In the genomic region with DNA sequence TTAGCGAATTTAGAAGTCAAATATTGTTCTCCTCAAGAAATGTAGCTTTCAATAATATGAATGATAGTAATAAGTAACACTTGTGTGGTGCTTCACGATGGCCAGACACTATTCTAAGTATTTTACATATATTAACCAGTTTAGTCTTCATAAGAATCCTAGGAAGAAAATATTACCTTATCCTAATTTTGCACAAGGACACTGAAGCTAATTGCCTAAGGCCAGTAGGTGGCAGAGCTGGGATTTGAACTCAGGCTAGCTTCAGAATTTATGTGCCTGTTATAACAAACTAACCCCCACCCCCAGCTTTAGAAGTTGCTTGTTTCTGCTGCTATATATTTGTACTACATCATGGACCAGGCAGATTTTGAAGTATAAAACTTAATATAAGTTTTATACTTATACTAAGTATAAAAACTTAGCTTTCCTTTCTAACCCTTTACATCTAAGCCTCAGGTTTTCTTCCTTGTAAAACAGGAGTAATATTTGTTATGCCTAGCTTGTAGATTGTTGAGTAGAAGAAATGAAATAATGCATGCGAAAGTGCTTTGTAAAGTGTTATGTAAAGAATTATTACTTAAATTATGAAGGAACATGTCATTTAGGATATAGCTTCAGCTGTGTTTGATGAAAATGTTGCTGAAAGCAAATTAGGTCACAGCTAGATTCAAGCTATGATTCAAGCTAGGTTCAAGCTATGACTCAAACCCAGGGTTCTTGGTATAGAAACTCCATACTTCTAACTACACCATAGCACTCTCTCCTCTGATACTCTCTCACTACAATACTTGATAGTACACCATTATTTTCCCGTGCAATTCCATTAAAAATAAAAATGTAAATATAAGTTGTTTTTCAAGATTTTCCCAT, we compare ENCODE assay signal across 8 cellular contexts. TPM values are rescaled to one million over a fixed set of nuclear protein-coding genes. Genes with fewer than 3 reads are reported as not detected.
A peak's percentile ranks its signal among the peaks of the same experiment; 100 is the strongest.
DNase-seq lines count a peak whose midpoint lies in the region; ATAC-seq, FAIRE-seq and TF ChIP-seq lines count a peak whose summit lies in the region.

No MANE protein-coding gene starts in this region.

- H3K4me1 ChIP-seq in A549, result peaks cover 5% of the 10 kb centered on the region; the same call in 1 of the 3 replicates
- peaks cover 2% of the 10 kb centered on the region for H3K4me1 ChIP-seq in osteoblast (ENCODE audit: insufficient read depth, low read length)

- H3K4me2 ChIP-seq in A549 (no peak overlapping the region), osteoblast (ENCODE audit: insufficient read depth, low read length) (no peak overlapping the region)

- H4K20me1 ChIP-seq in osteoblast (ENCODE audit: insufficient read depth, low read length), result no peaks in the 10 kb centered on the region

- no peaks in the 10 kb centered on the region for H3K9me3 ChIP-seq in A549
- no peaks in the 10 kb centered on the region for H3K9me3 ChIP-seq in osteoblast (ENCODE audit: low read depth, low read length)

- TF ChIP-seq CTCF in A549 (IDR thresholded peaks at IDR 0.05) (peak; percentile 58), dorsolateral prefrontal cortex (IDR thresholded peaks at IDR 0.05 in 54 of 56, conservative IDR thresholded peaks at IDR 0.05 in 2 of 56; ENCODE audit: low read depth in 1 of 56, partially characterized antibody in 56 of 56) (peak; percentile 38 to 76 (median 61)), osteoblast (IDR thresholded peaks at IDR 0.05; ENCODE audit: extremely low read depth, low read depth, low read length) (peak; percentile 70)

- POLR2A ChIA-PET in A549 (lab: Yijun Ruan, JAX), result interaction anchor here (0.5 to 1.0 kb wide), 2 partner anchors 388 to 1031 kb away, joined by 4 to 5 read pairs; partner anchors contain the start of gene WDFY3

- no peak for FAIRE-seq in A549 (lab: Jason Lieb, UNC)

- H3K4me3 ChIP-seq in A549 (no peak overlapping the region), dorsolateral prefrontal cortex (no peak overlapping the region), osteoblast (ENCODE audit: insufficient read depth, low read length) (no peak overlapping the region)

- H3K4me1 Mint-ChIP-seq in activated T-helper 2 cell treated with anti-CD3 and anti-CD28 coated beads, Interferon-gamma antibody, Interleukin-2, Interleukin-4, amounts not matched to agents 10 μg/mL and 5 μg/mL and 100 μg/mL, durations not matched to agents 14 hours and 24 hours and 36 hours (ENCODE audit: low read depth), result peaks cover 12% of the 10 kb centered on the region

- no peak overlapping the region for H3K4me3 Mint-ChIP-seq in activated T-helper 2 cell treated with anti-CD3 and anti-CD28 coated beads, Interferon-gamma antibody, Interleukin-2, Interleukin-4, amounts not matched to agents 10 μg/mL and 5 μg/mL and 100 μg/mL, durations not matched to agents 14 hours and 24 hours and 36 hours (ENCODE audit: low read depth)

- H3K27me3 Mint-ChIP-seq in activated T-helper 2 cell treated with anti-CD3 and anti-CD28 coated beads, Interferon-gamma antibody, Interleukin-2, Interleukin-4, amounts not matched to agents 10 μg/mL and 5 μg/mL and 100 μg/mL, durations not matched to agents 14 hours and 24 hours and 36 hours (ENCODE audit: low read depth), result peaks cover 26% of the 10 kb centered on the region

- H3K27ac Mint-ChIP-seq in activated T-helper 2 cell treated with anti-CD3 and anti-CD28 coated beads, Interferon-gamma antibody, Interleukin-2, Interleukin-4, amounts not matched to agents 10 μg/mL and 5 μg/mL and 100 μg/mL, durations not matched to agents 14 hours and 24 hours and 36 hours, result no peak overlapping the region

- CTCF ChIA-PET in A549 (lab: Yijun Ruan, JAX), result interaction anchor here (0.8 to 1.9 kb wide), 9 partner anchors 10 to 454 kb away, joined by 3 to 9 read pairs (median 4); no protein-coding TSS in a partner anchor

- TF ChIP-seq POLR2A in A549 (IDR thresholded peaks at IDR 0.05; ENCODE audit: low read length), result no peak

- WGBS in A549 (ENCODE audit: missing lambda C conversion rate), result 52% methylated on average over 4 of the region's 4 CpGs

- peak; percentile 49 to 56 for TF ChIP-seq RAD21 in A549 (conservative IDR thresholded peaks at IDR 0.05 in 1 of 2, IDR thresholded peaks at IDR 0.05 in 1 of 2)

- no peak overlapping the region for H2AFZ ChIP-seq in osteoblast (ENCODE audit: low read length)

- H3K27ac ChIP-seq in A549, result no peak overlapping the region
- H3K27ac ChIP-seq in dorsolateral prefrontal cortex, result peak overlapping the region in 11 of 59 donors; percentile 0 to 67 (median 19)
- no peak overlapping the region for H3K27ac ChIP-seq in osteoblast (ENCODE audit: low read depth, low read length)

- no peaks in the 10 kb centered on the region for H3K27me3 ChIP-seq in dorsolateral prefrontal cortex
- H3K27me3 ChIP-seq in osteoblast (ENCODE audit: insufficient read depth, low read length), result peaks cover 24% of the 10 kb centered on the region

- intact Hi-C loops in dorsolateral prefrontal cortex (cut with DNase I), result no loop called here
- intact Hi-C loops in activated T-helper 2 cell treated with anti-CD3 and anti-CD28 coated beads, Interferon-gamma antibody, Interleukin-2, Interleukin-4, amounts not matched to agents 10 μg/mL and 5 μg/mL and 100 μg/mL, durations not matched to agents 14 hours and 24 hours and 36 hours (cut with micrococcal nuclease), result no loop called here

- H3K9me3 Mint-ChIP-seq in activated T-helper 2 cell treated with anti-CD3 and anti-CD28 coated beads, Interferon-gamma antibody, Interleukin-2, Interleukin-4, amounts not matched to agents 10 μg/mL and 5 μg/mL and 100 μg/mL, durations not matched to agents 14 hours and 24 hours and 36 hours, result no peaks in the 10 kb centered on the region

- no peaks in the 10 kb centered on the region for H3K36me3 Mint-ChIP-seq in activated T-helper 2 cell treated with anti-CD3 and anti-CD28 coated beads, Interferon-gamma antibody, Interleukin-2, Interleukin-4, amounts not matched to agents 10 μg/mL and 5 μg/mL and 100 μg/mL, durations not matched to agents 14 hours and 24 hours and 36 hours (ENCODE audit: low read depth)

- no peaks in the 10 kb centered on the region for H3K79me2 ChIP-seq in osteoblast (ENCODE audit: insufficient read depth, low read length)

- ATAC-seq in A549 (no peak), HG03097 (IDR thresholded peaks at IDR 0.05; ENCODE audit: low FRiP score, unreplicated experiment) (no peak)

- DNase-seq in A549 (ENCODE audit: low read depth in 1 of 2, low spot score in 1 of 2) (peak; percentile 13 to 31), EL (peak; percentile 32), NOMO-1 treated with DMSO at 0.1 percent for 48 hours (lab: John Stamatoyannopoulos, UW; ENCODE audit: unreplicated experiment) (peak; percentile 17), dorsolateral prefrontal cortex (peak in 1 of 10 donors; percentile 42), osteoblast (ENCODE audit: insufficient read length, low spot score, missing footprints) (no peak)
- no peak for DNase-seq in activated T-helper 2 cell treated with anti-CD3 and anti-CD28 coated beads, Interferon-gamma antibody, Interleukin-2, Interleukin-4, amounts not matched to agents 10 μg/mL and 5 μg/mL and 100 μg/mL, durations not matched to agents 14 hours and 24 hours and 36 hours (ENCODE audit: low spot score)
- DNase-seq in activated CD4-positive, alpha-beta T cell treated with anti-CD3 and anti-CD28 coated beads, Interleukin-2, amount 50 U/mL, for 48 hours, result no peak

- no peak for TF ChIP-seq EP300 in A549 (IDR thresholded peaks at IDR 0.05)

- no peaks in the 10 kb centered on the region for H3K36me3 ChIP-seq in osteoblast (ENCODE audit: insufficient read depth, low read length)

TF ChIP-seq in A549, 52 proteins besides CTCF, POLR2A, EP300 and RAD21:
- TF ChIP-seq JUN (IDR thresholded peaks at IDR 0.05) (no peak), SMC3 (IDR thresholded peaks at IDR 0.05) (peak; percentile 46; the same call in 2 of the 3 replicates)

RNA-seq across cellular contexts. Expression of gene CDS1, which starts 4.2 kb away (rescaled TPM):
- 1.1 and 1.4 TPM in 2 replicates for polyA plus RNA-seq in A549 (2011; rRNA removed)
- polyA plus RNA-seq in A549 (2012; cell fraction: cytosol; rRNA removed), result 0.20 and 0.25 TPM in 2 replicates
- polyA plus RNA-seq in A549 (2012; cell fraction: nucleus; rRNA removed), result 0.26 and 0.36 TPM in 2 replicates
- polyA plus RNA-seq in A549 (2017; fragmentation: RNase III; extraction: RNeasy Plus Mini Kit Qiagen cat#74134 plus additional on column Dnase treatment), result 0.46 to 0.55 TPM (median 0.49 TPM) in 3 replicates
- 0.68 and 0.95 TPM in 2 replicates for polyA minus RNA-seq in A549 (2011; rRNA and poly(A)+ RNA removed)
- 10 to 100 TPM in 118 of 120 experiments, 1 to 10 TPM in 2; 6.2 to 36.7 (median 22.9) TPM for total RNA-seq in dorsolateral prefrontal cortex
- total RNA-seq in osteoblast, result under 0.01 and 0.29 TPM in 2 replicates
- total RNA-seq in activated T-helper 2 cell treated with anti-CD3 and anti-CD28 coated beads, Interferon-gamma antibody, Interleukin-2, Interleukin-4, amounts not matched to agents 10 μg/mL and 5 μg/mL and 100 μg/mL, durations not matched to agents 14 hours and 24 hours and 36 hours, result not detected in 2 replicates

Comparison
In these comparisons a context has a peak if more than half of its experiments do, and no peak if none do; other contexts are left out.
1. DNase-seq: peak in A549 (2 of 2), EL (single experiment) and NOMO-1 treated with DMSO at 0.1 percent for 48 hours (single experiment); none in osteoblast (single experiment), activated T-helper 2 cell treated with anti-CD3 and anti-CD28 coated beads, Interferon-gamma antibody, Interleukin-2, Interleukin-4, amounts not matched to agents 10 μg/mL and 5 μg/mL and 100 μg/mL, durations not matched to agents 14 hours and 24 hours and 36 hours (single experiment) and activated CD4-positive, alpha-beta T cell treated with anti-CD3 and anti-CD28 coated beads, Interleukin-2, amount 50 U/mL, for 48 hours (0 of 2).
2. Peak in every context shown above with its lines, with median percentiles within 50 percentile points of each other: CTCF ChIP-seq.